ENCODE assay signal across 2 cellular contexts in genomic region chr12:52953181-52953841, GRCh38.
A peak's percentile ranks its signal among the peaks of the same experiment; 100 is the strongest.
TF ChIP-seq lines count a peak whose summit lies in the region.

No MANE protein-coding gene starts in this region.

TF ChIP-seq in A549, 52 proteins besides CTCF, POLR2A, EP300 and RAD21 (continued from another document):
- TF ChIP-seq, protein P1, sequence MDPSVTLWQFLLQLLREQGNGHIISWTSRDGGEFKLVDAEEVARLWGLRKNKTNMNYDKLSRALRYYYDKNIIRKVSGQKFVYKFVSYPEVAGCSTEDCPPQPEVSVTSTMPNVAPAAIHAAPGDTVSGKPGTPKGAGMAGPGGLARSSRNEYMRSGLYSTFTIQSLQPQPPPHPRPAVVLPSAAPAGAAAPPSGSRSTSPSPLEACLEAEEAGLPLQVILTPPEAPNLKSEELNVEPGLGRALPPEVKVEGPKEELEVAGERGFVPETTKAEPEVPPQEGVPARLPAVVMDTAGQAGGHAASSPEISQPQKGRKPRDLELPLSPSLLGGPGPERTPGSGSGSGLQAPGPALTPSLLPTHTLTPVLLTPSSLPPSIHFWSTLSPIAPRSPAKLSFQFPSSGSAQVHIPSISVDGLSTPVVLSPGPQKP (IDR thresholded peaks at IDR 0.05; ENCODE audit: low read depth, low read length), result no peak
- TF ChIP-seq TP53 (CRISPR knock-in tag; IDR thresholded peaks at IDR 0.05), result peak; percentile 86; the same call in 1 of the 2 replicates
- peak; percentile 94; the same call in 1 of the 2 replicates for TF ChIP-seq HOXA7 (CRISPR knock-in tag; IDR thresholded peaks at IDR 0.05)
- TF ChIP-seq EHMT2 (IDR thresholded peaks at IDR 0.05; ENCODE audit: low read depth), result no peak
- no peak for TF ChIP-seq RFX5 (IDR thresholded peaks at IDR 0.05)
- TF ChIP-seq FOXS1 (CRISPR knock-in tag; IDR thresholded peaks at IDR 0.05), result 0 out of 2 replicates have a peak, but pooled peaks have one; percentile 28
- peak; percentile 85; the same call in 1 of the 3 replicates for TF ChIP-seq BCL3 (IDR thresholded peaks at IDR 0.05)
- TF ChIP-seq POLR2AphosphoS2 (conservative IDR thresholded peaks at IDR 0.05; ENCODE audit: low read length), result peak; percentile 94
- TF ChIP-seq, protein P2, sequence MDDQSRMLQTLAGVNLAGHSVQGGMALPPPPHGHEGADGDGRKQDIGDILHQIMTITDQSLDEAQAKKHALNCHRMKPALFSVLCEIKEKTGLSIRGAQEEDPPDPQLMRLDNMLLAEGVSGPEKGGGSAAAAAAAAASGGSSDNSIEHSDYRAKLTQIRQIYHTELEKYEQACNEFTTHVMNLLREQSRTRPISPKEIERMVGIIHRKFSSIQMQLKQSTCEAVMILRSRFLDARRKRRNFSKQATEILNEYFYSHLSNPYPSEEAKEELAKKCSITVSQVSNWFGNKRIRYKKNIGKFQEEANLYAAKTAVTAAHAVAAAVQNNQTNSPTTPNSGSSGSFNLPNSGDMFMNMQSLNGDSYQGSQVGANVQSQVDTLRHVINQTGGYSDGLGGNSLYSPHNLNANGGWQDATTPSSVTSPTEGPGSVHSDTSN (IDR thresholded peaks at IDR 0.05), result peak; percentile 12
- peak; percentile 95 for TF ChIP-seq FOSB (CRISPR knock-in tag; IDR thresholded peaks at IDR 0.05)
- peak; percentile 92 for TF ChIP-seq RARB (CRISPR knock-in tag; IDR thresholded peaks at IDR 0.05)

TF ChIP-seq in WTC11, 78 proteins besides CTCF, POLR2A, EP300 and RAD21 (continued from another document):
- TF ChIP-seq, protein P3, sequence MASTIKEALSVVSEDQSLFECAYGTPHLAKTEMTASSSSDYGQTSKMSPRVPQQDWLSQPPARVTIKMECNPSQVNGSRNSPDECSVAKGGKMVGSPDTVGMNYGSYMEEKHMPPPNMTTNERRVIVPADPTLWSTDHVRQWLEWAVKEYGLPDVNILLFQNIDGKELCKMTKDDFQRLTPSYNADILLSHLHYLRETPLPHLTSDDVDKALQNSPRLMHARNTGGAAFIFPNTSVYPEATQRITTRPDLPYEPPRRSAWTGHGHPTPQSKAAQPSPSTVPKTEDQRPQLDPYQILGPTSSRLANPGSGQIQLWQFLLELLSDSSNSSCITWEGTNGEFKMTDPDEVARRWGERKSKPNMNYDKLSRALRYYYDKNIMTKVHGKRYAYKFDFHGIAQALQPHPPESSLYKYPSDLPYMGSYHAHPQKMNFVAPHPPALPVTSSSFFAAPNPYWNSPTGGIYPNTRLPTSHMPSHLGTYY (CRISPR knock-in tag; IDR thresholded peaks at IDR 0.05), result peak; percentile 60; the same call in 1 of the 2 replicates
- TF ChIP-seq, protein P4, sequence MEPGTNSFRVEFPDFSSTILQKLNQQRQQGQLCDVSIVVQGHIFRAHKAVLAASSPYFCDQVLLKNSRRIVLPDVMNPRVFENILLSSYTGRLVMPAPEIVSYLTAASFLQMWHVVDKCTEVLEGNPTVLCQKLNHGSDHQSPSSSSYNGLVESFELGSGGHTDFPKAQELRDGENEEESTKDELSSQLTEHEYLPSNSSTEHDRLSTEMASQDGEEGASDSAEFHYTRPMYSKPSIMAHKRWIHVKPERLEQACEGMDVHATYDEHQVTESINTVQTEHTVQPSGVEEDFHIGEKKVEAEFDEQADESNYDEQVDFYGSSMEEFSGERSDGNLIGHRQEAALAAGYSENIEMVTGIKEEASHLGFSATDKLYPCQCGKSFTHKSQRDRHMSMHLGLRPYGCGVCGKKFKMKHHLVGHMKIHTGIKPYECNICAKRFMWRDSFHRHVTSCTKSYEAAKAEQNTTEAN (CRISPR knock-in tag; IDR thresholded peaks at IDR 0.05), result no peak
- peak; percentile 71; the same call in 1 of the 2 replicates for TF ChIP-seq EMX1 (CRISPR knock-in tag; IDR thresholded peaks at IDR 0.05)
- 0 out of 2 replicates have a peak, but pooled peaks have one; percentile 21 for TF ChIP-seq AR (CRISPR knock-in tag; IDR thresholded peaks at IDR 0.05)
- TF ChIP-seq ZNF425 (CRISPR knock-in tag; conservative IDR thresholded peaks at IDR 0.05), result 0 out of 2 replicates have a peak, but pooled peaks have one; percentile 34
TF ChIP-seq in WTC11: peak in this region for 4.
